In genomic region chr6:14553515-14553914, GRCh38 we compare ENCODE assay signal across 3 cellular contexts.
"Had no signal": no experiment of that assay in that cellular context is flagged by ENCODE, and none has a peak within 500 bp of the region (broad histone marks: within the 10 kb centered on the region; RNA-seq: fewer than 3 reads in every experiment).

No MANE protein-coding gene starts in this region.

- DNase-seq: GDM1, GF-D8 had no signal

- ATAC-seq: GM12878 had no signal

- H3K4me3 ChIP-seq: GM12878 had no signal
